Comparison of ENCODE assay signal across 1 cellular context in the genomic region with DNA sequence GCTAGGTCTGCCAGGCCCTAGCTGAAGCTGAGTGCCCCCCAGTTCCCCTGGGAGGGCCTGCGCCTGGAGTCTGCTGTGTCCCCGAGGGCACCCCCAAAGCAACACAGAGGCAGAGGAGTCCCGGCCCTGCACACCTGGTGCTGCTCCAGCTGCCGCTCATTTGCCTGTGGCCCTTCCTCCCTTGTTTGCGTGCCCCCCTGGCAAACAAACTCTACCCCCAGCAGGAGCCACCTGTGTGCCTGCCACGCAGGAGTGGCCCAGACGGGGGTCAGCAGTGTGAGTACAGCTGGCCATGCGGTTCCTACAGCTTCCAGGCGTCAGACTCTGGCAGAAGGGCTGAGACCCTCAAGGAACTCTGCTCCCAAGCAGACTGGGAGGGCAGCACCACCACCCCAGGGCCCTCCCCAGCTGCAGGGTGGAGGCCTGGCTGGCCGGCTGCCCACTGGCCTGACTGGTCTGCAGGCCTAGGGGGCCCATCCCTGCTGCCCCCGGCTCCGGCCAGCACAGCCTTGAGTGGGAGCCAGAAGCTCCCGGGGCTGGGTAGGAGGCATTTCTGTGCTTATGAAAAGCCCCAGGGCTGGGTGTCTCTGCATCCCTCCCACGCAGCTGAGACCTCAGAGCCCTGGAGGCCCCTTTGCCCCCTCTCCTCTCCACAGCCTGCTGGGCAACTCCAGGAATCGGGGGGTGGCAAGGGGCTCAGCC.
TF ChIP-seq lines count a peak whose summit lies in the region.

No MANE protein-coding gene starts in this region.

TF ChIP-seq in K562, 482 proteins besides CTCF, POLR2A, EP300 and RAD21:
- TF ChIP-seq ARNT (IDR thresholded peaks at IDR 0.05) (no peak), SRF (CRISPR knock-in tag; IDR thresholded peaks at IDR 0.05) (no peak), HMGN3 (IDR thresholded peaks at IDR 0.05; ENCODE audit: borderline replicate concordance, extremely low read depth, insufficient read length, low read depth, low read length) (peak; percentile 0), ZFP36 (IDR thresholded peaks at IDR 0.05; ENCODE audit: low read depth, low read length, partially characterized antibody) (no peak), ETV6 (IDR thresholded peaks at IDR 0.05; ENCODE audit: borderline replicate concordance in 1 of 2, low read depth in 2 of 2, low read length in 1 of 2) (no peak), ETV6 (CRISPR knock-in tag; IDR thresholded peaks at IDR 0.05; ENCODE audit: borderline replicate concordance) (no peak), CCAR2 (IDR thresholded peaks at IDR 0.05; ENCODE audit: low read depth, low read length) (no peak), STAG1 (CRISPR knock-in tag; IDR thresholded peaks at IDR 0.05; ENCODE audit: borderline replicate concordance) (0 out of 2 replicates have a peak, but pooled peaks have one; percentile 25), POLR2AphosphoS2 (IDR thresholded peaks at IDR 0.05; ENCODE audit: low read length) (0 out of 2 replicates have a peak, but pooled peaks have one; percentile 23)
- TF ChIP-seq, protein P1, sequence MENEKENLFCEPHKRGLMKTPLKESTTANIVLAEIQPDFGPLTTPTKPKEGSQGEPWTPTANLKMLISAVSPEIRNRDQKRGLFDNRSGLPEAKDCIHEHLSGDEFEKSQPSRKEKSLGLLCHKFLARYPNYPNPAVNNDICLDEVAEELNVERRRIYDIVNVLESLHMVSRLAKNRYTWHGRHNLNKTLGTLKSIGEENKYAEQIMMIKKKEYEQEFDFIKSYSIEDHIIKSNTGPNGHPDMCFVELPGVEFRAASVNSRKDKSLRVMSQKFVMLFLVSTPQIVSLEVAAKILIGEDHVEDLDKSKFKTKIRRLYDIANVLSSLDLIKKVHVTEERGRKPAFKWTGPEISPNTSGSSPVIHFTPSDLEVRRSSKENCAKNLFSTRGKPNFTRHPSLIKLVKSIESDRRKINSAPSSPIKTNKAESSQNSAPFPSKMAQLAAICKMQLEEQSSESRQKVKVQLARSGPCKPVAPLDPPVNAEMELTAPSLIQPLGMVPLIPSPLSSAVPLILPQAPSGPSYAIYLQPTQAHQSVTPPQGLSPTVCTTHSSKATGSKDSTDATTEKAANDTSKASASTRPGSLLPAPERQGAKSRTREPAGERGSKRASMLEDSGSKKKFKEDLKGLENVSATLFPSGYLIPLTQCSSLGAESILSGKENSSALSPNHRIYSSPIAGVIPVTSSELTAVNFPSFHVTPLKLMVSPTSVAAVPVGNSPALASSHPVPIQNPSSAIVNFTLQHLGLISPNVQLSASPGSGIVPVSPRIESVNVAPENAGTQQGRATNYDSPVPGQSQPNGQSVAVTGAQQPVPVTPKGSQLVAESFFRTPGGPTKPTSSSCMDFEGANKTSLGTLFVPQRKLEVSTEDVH (IDR thresholded peaks at IDR 0.05; ENCODE audit: low read depth, partially characterized antibody), result no peak
TF ChIP-seq in K562: peak in this region for 3.
